In the genomic region with DNA sequence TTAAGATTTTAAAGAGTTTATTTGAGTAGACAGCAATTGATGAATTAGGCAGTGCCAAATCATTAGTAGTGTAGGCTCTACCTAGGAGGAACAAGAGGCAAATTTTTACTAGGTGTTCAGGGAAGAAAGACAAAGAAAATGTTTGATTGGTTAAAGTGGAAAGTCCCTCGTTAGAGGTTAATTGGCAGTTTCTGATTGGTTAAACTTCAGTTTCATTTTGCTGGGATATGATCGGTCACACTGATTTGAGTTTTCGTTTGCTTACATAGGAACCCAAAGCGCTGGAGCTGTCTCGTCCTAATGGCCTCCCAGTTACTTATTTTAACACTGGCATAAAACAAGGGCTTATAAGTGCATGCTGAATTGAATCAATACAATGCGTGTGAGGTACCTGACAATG, we compare ENCODE assay signal across 23 cellular contexts.
"Had no signal": no experiment of that assay in that cellular context is flagged by ENCODE, and none has a peak within 500 bp of the region (broad histone marks: within the 10 kb centered on the region; RNA-seq: fewer than 3 reads in every experiment).

No MANE protein-coding gene starts in this region.

- H3K4me3 ChIP-seq: gastrocnemius medialis, left ventricle myocardium inferior, lower lobe of right lung, neural progenitor cell, smooth muscle cell, suprapubic skin, thyroid gland, vagina had no signal

- H3K9me3 ChIP-seq: gastrocnemius medialis, left ventricle myocardium inferior, lower lobe of right lung, suprapubic skin, thyroid gland, vagina had no signal

- H3K9ac ChIP-seq: neural progenitor cell, parathyroid adenoma had no signal

- H3K4me1 ChIP-seq: gastrocnemius medialis, lower lobe of right lung, parathyroid adenoma, suprapubic skin, thyroid gland, vagina had no signal

- H3K27me3 Mint-ChIP-seq: stimulated activated naive CD8-positive, alpha-beta T cell treated with anti-CD3 and anti-CD28 coated beads, Interleukin-15, amount 100 ng/mL, for 72 hours had no signal

- H3K36me3 ChIP-seq: left ventricle myocardium inferior, lower lobe of right lung, neural progenitor cell, suprapubic skin, thyroid gland, vagina had no signal

- ATAC-seq: gastrocnemius medialis; left cardiac atrium; lower lobe of right lung; natural killer cell treated with Interleukin-12 subunit alpha and Interleukin-12 subunit beta and Interleukin-15 and Interleukin-18, amount 100 ng/mL, for 72 hours; sciatic nerve; stimulated activated naive CD8-positive, alpha-beta T cell treated with anti-CD3 and anti-CD28 coated beads, Interleukin-15, amount 100 ng/mL, for 72 hours had no signal

- H3K4me2 ChIP-seq: neural progenitor cell, smooth muscle cell had no signal

- H3K4me3 Mint-ChIP-seq: effector memory CD8-positive, alpha-beta T cell; natural killer cell treated with Interleukin-12 subunit alpha and Interleukin-12 subunit beta and Interleukin-15 and Interleukin-18, amount 100 ng/mL, for 72 hours; neural progenitor cell; stimulated activated naive CD8-positive, alpha-beta T cell treated with anti-CD3 and anti-CD28 coated beads, Interleukin-15, amount 100 ng/mL, for 72 hours had no signal

- H2AFZ ChIP-seq: neural progenitor cell, parathyroid adenoma had no signal

- H3K79me2 ChIP-seq: parathyroid adenoma had no signal

- DNase-seq: cortex of kidney; effector memory CD8-positive, alpha-beta T cell; gastrocnemius medialis; head of caudate nucleus; left cardiac atrium; left ventricle myocardium inferior; lower lobe of right lung; stimulated activated CD4-positive, alpha-beta T cell treated with anti-CD3 and anti-CD28 coated beads, Interleukin-12 subunit alpha, Interleukin-12 subunit beta, amount 100 ng/mL, for 4 hours; stimulated activated CD4-positive, alpha-beta T cell treated with anti-CD3 and anti-CD28 coated beads, Interleukin-1b, Interleukin-23, amount 100 ng/mL, for 48 hours; stimulated activated CD4-positive, alpha-beta T cell treated with anti-CD3 and anti-CD28 coated beads, Interleukin-4, amount 100 ng/mL, for 1 hour; stimulated activated CD8-positive, alpha-beta memory T cell treated with anti-CD3 and anti-CD28 coated beads, Interleukin-4, amount 100 ng/mL, for 48 hours; stimulated activated naive CD4-positive, alpha-beta T cell; stimulated activated naive CD8-positive, alpha-beta T cell treated with anti-CD3 and anti-CD28 coated beads, Interleukin-15, amount 100 ng/mL, for 72 hours; thyroid gland; trophoblast cell had no signal

- H3K27me3 ChIP-seq: gastrocnemius medialis, suprapubic skin, thyroid gland, vagina had no signal

- H3K27ac Mint-ChIP-seq: effector memory CD8-positive, alpha-beta T cell; natural killer cell treated with Interleukin-12 subunit alpha and Interleukin-12 subunit beta and Interleukin-15 and Interleukin-18, amount 100 ng/mL, for 72 hours; neural progenitor cell; progenitor cell of endocrine pancreas had no signal

- H3K9me3 Mint-ChIP-seq: effector memory CD8-positive, alpha-beta T cell; natural killer cell treated with Interleukin-12 subunit alpha and Interleukin-12 subunit beta and Interleukin-15 and Interleukin-18, amount 100 ng/mL, for 72 hours; neural progenitor cell; stimulated activated naive CD8-positive, alpha-beta T cell treated with anti-CD3 and anti-CD28 coated beads, Interleukin-15, amount 100 ng/mL, for 72 hours had no signal

- H3K36me3 Mint-ChIP-seq: natural killer cell treated with Interleukin-12 subunit alpha and Interleukin-12 subunit beta and Interleukin-15 and Interleukin-18, amount 100 ng/mL, for 72 hours; neural progenitor cell had no signal

- H3K27ac ChIP-seq: gastrocnemius medialis, left ventricle myocardium inferior, lower lobe of right lung, neural progenitor cell, parathyroid adenoma, suprapubic skin, thyroid gland, vagina had no signal
